ENCODE assay signal across 12 cellular contexts in genomic region chr2:6353669-6354068, GRCh38.
DNase-seq lines count a peak whose midpoint lies in the region; ATAC-seq, FAIRE-seq and TF ChIP-seq lines count a peak whose summit lies in the region.
"Had no signal": no experiment of that assay in that cellular context is flagged by ENCODE, and none has a peak within 500 bp of the region (broad histone marks: within the 10 kb centered on the region; RNA-seq: fewer than 3 reads in every experiment).

No MANE protein-coding gene starts in this region.

- ATAC-seq in GM19463 (IDR thresholded peaks at IDR 0.05; ENCODE audit: unreplicated experiment), result peak; percentile 35
- ATAC-seq in HG02885 (IDR thresholded peaks at IDR 0.05; ENCODE audit: poor library complexity, unreplicated experiment), result peak; percentile 68
- ATAC-seq: activated naive CD8-positive, alpha-beta T cell treated with anti-CD3 and anti-CD28 coated beads, Interleukin-2, amount 50 U/mL, for 24 hours had no signal

- no peak for TF ChIP-seq POLR2A in GM12891 (IDR thresholded peaks at IDR 0.05; ENCODE audit: low read depth, low read length)
- no peak for TF ChIP-seq POLR2A in ovary (IDR thresholded peaks at IDR 0.05)

- peaks cover 13 to 24% (median 17%) of the 10 kb centered on the region in 3 donors for H3K4me1 Mint-ChIP-seq in IgD-negative memory B cell
- H3K4me1 Mint-ChIP-seq: activated CD4-positive, alpha-beta memory T cell treated with anti-CD3 and anti-CD28 coated beads, Interleukin-2, amount 10 ng/mL, durations not matched to agents 7 days and 5 days had no signal

- intact Hi-C loops in ovary (cut with DNase I), result no loop called here

- no peak overlapping the region for H3K27ac ChIP-seq in ovary

- 89 to 95% (median 90%) methylated on average over 4 of the region's 4 CpGs for WGBS in ovary, 3 donors

- H3K27me3 ChIP-seq in ovary, result no peaks in the 10 kb centered on the region

- FAIRE-seq in GM12891 (lab: Jason Lieb, UNC), result peak; percentile 93

- no peak for TF ChIP-seq EP300 in ovary (IDR thresholded peaks at IDR 0.05)

- no peaks in the 10 kb centered on the region for H3K36me3 ChIP-seq in ovary

- peak; percentile 30 for DNase-seq in GM12891 (ENCODE audit: insufficient read length, low spot score)
- DNase-seq in activated CD4-positive, alpha-beta T cell treated with anti-CD3 and anti-CD28 coated beads for 48 hours, result no peak
- no peak for DNase-seq in NCI-H1048 (lab: John Stamatoyannopoulos, UW)
- no peak for DNase-seq in stimulated activated CD4-positive, alpha-beta T cell treated with anti-CD3 and anti-CD28 coated beads, Interleukin-2, amount 100 ng/mL, for 48 hours
- no peak for DNase-seq in ovary
- DNase-seq: activated CD4-positive, alpha-beta memory T cell treated with anti-CD3 and anti-CD28 coated beads, Interleukin-2, amount 10 ng/mL, durations not matched to agents 7 days and 5 days; activated naive CD8-positive, alpha-beta T cell treated with anti-CD3 and anti-CD28 coated beads, Interleukin-2, amount 50 U/mL, for 24 hours; NCI-H510A treated with DMSO at 0.1 percent for 48 hours had no signal

- no peaks in the 10 kb centered on the region for H3K36me3 Mint-ChIP-seq in IgD-negative memory B cell

- no peaks in the 10 kb centered on the region for H3K27me3 Mint-ChIP-seq in IgD-negative memory B cell
- H3K27me3 Mint-ChIP-seq: activated CD4-positive, alpha-beta memory T cell treated with anti-CD3 and anti-CD28 coated beads, Interleukin-2, amount 10 ng/mL, durations not matched to agents 7 days and 5 days; activated naive CD8-positive, alpha-beta T cell treated with anti-CD3 and anti-CD28 coated beads, Interleukin-2, amount 50 U/mL, for 24 hours had no signal

- H3K27ac Mint-ChIP-seq in IgD-negative memory B cell, result peak overlapping the region in 2 of 3 donors; percentile 8 to 80
- H3K27ac Mint-ChIP-seq: activated CD4-positive, alpha-beta memory T cell treated with anti-CD3 and anti-CD28 coated beads, Interleukin-2, amount 10 ng/mL, durations not matched to agents 7 days and 5 days; activated naive CD8-positive, alpha-beta T cell treated with anti-CD3 and anti-CD28 coated beads, Interleukin-2, amount 50 U/mL, for 24 hours; endodermal cell had no signal

- no peak for TF ChIP-seq CTCF in ovary (IDR thresholded peaks at IDR 0.05)

- peaks cover 0 to 3% (median 2%) of the 10 kb centered on the region in 3 donors for H3K9me3 Mint-ChIP-seq in IgD-negative memory B cell
- H3K9me3 Mint-ChIP-seq: activated CD4-positive, alpha-beta memory T cell treated with anti-CD3 and anti-CD28 coated beads, Interleukin-2, amount 10 ng/mL, durations not matched to agents 7 days and 5 days; activated naive CD8-positive, alpha-beta T cell treated with anti-CD3 and anti-CD28 coated beads, Interleukin-2, amount 50 U/mL, for 24 hours; endodermal cell had no signal

- H3K4me3 Mint-ChIP-seq in IgD-negative memory B cell, result peak overlapping the region in 2 of 4 donors; percentile 15 to 52
- H3K4me3 Mint-ChIP-seq: activated CD4-positive, alpha-beta memory T cell treated with anti-CD3 and anti-CD28 coated beads, Interleukin-2, amount 10 ng/mL, durations not matched to agents 7 days and 5 days; activated naive CD8-positive, alpha-beta T cell treated with anti-CD3 and anti-CD28 coated beads, Interleukin-2, amount 50 U/mL, for 24 hours; endodermal cell had no signal

- H3K4me3 ChIP-seq in ovary, result no peak overlapping the region

- no peaks in the 10 kb centered on the region for H3K9me3 ChIP-seq in ovary

- no peaks in the 10 kb centered on the region for H3K4me1 ChIP-seq in ovary (ENCODE audit: insufficient read depth)

TF ChIP-seq in GM12891, 5 proteins besides CTCF, POLR2A, EP300 and RAD21:
- TF ChIP-seq SPI1 (IDR thresholded peaks at IDR 0.05; ENCODE audit: low read depth, low read length) (peak; percentile 89), POU2F2 (IDR thresholded peaks at IDR 0.05; ENCODE audit: low read depth, low read length) (no peak)
